In genomic region chr19:30174357-30174645, GRCh38 we compare ENCODE assay signal across 20 cellular contexts.
DNase-seq lines count a peak whose midpoint lies in the region; ATAC-seq and TF ChIP-seq lines count a peak whose summit lies in the region.
"Had no signal": no experiment of that assay in that cellular context is flagged by ENCODE, and none has a peak within 500 bp of the region (broad histone marks: within the 10 kb centered on the region; RNA-seq: fewer than 3 reads in every experiment).

No MANE protein-coding gene starts in this region.

- H3K27ac ChIP-seq in esophagus muscularis mucosa (replicated peaks in 1 of 4) = no peak overlapping the region
- H3K27ac ChIP-seq: 22Rv1, BLaER1, C4-2B, GM23248 had no signal

- no peaks in the 10 kb centered on the region for H3K36me3 Mint-ChIP-seq in activated CD4-positive, alpha-beta T cell treated with anti-CD3 and anti-CD28 coated beads for 36 hours (ENCODE audit: low read depth)
- H3K36me3 Mint-ChIP-seq: CD4-positive, CD25-positive, alpha-beta regulatory T cell; CD8-positive, alpha-beta T cell had no signal

- intact Hi-C loops in esophagus muscularis mucosa (cut with DNase I) = no loop called here
- intact Hi-C loops in mucosa of descending colon (cut with DNase I, micrococcal nuclease) = no loop called here
- intact Hi-C loops in posterior vena cava (cut with DNase I) = no loop called here
- intact Hi-C loops in activated CD4-positive, alpha-beta T cell treated with anti-CD3 and anti-CD28 coated beads for 36 hours (cut with DNase I, micrococcal nuclease) = no loop called here

- DNase-seq in NCI-H2171 treated with DMSO at 0.1 percent for 48 hours (lab: John Stamatoyannopoulos, UW) = peak; percentile 28
- DNase-seq in NCI-H2171 (lab: John Stamatoyannopoulos, UW) = no peak
- peak; percentile 91 for DNase-seq in esophagus muscularis mucosa (ENCODE audit: extremely low spot score)
- peak in 1 of 3 donors; percentile 11 for DNase-seq in mucosa of descending colon
- no peak for DNase-seq in posterior vena cava (ENCODE audit: low spot score)
- DNase-seq in activated CD4-positive, alpha-beta T cell treated with anti-CD3 and anti-CD28 coated beads for 36 hours = no peak
- DNase-seq: Caco-2; CD4-positive, CD25-positive, alpha-beta regulatory T cell; CD8-positive, alpha-beta T cell; DMS153; DMS79; EL; GF-D8; GM23248; H7; HCEC 1CT had no signal

- H3K4me3 Mint-ChIP-seq in activated CD4-positive, alpha-beta T cell treated with anti-CD3 and anti-CD28 coated beads for 36 hours = no peak overlapping the region
- H3K4me3 Mint-ChIP-seq: B cell; CD8-positive, alpha-beta T cell had no signal

- H3K27me3 ChIP-seq in esophagus muscularis mucosa = peaks cover 0 to 27% (median 0%) of the 10 kb centered on the region in 4 donors
- H3K27me3 ChIP-seq: BLaER1 had no signal

- ATAC-seq in mucosa of descending colon = peak; percentile 31
- ATAC-seq in activated CD4-positive, alpha-beta T cell treated with anti-CD3 and anti-CD28 coated beads for 36 hours = no peak
- ATAC-seq: CD8-positive, alpha-beta T cell had no signal

- 70% methylated on average over 4 of the region's 4 CpGs for WGBS in esophagus muscularis mucosa

- POLR2A ChIA-PET in activated CD4-positive, alpha-beta T cell treated with anti-CD3 and anti-CD28 coated beads for 36 hours (lab: Charles Lee) = no interaction called here

- CTCF ChIA-PET in activated CD4-positive, alpha-beta T cell treated with anti-CD3 and anti-CD28 coated beads for 36 hours (lab: Charles Lee) = no interaction called here

- no peak for TF ChIP-seq EP300 in esophagus muscularis mucosa (IDR thresholded peaks at IDR 0.05)

- H3K4me1 ChIP-seq in esophagus muscularis mucosa (no peaks in the 10 kb centered on the region), mucosa of descending colon (ENCODE audit: low read depth) (peaks cover 7% of the 10 kb centered on the region)
- H3K4me1 ChIP-seq: BLaER1, Caco-2 had no signal

- H3K9me3 Mint-ChIP-seq in activated CD4-positive, alpha-beta T cell treated with anti-CD3 and anti-CD28 coated beads for 36 hours (ENCODE audit: low read depth) = peaks cover 5% of the 10 kb centered on the region
- H3K9me3 Mint-ChIP-seq: CD8-positive, alpha-beta T cell had no signal

- H3K27ac Mint-ChIP-seq in activated CD4-positive, alpha-beta T cell treated with anti-CD3 and anti-CD28 coated beads for 36 hours = no peak overlapping the region
- H3K27ac Mint-ChIP-seq: B cell; CD4-positive, CD25-positive, alpha-beta regulatory T cell; CD8-positive, alpha-beta T cell had no signal

- H3K36me3 ChIP-seq in esophagus muscularis mucosa (no peaks in the 10 kb centered on the region), mucosa of descending colon (ENCODE audit: low read depth) (no peaks in the 10 kb centered on the region)
- H3K36me3 ChIP-seq: BLaER1 had no signal

- H3K27me3 Mint-ChIP-seq in activated CD4-positive, alpha-beta T cell treated with anti-CD3 and anti-CD28 coated beads for 36 hours = peaks cover 5% of the 10 kb centered on the region
- H3K27me3 Mint-ChIP-seq: B cell; CD4-positive, CD25-positive, alpha-beta regulatory T cell had no signal

- TF ChIP-seq POLR2A in esophagus muscularis mucosa (IDR thresholded peaks at IDR 0.05; ENCODE audit: low read depth) = no peak

- H3K9me3 ChIP-seq in esophagus muscularis mucosa (peaks cover 0 to under 1% (median 0%) of the 10 kb centered on the region in 4 donors), mucosa of descending colon (no peaks in the 10 kb centered on the region)
- H3K9me3 ChIP-seq: BLaER1, Caco-2 had no signal

- H3K4me1 Mint-ChIP-seq in activated CD4-positive, alpha-beta T cell treated with anti-CD3 and anti-CD28 coated beads for 36 hours = no peaks in the 10 kb centered on the region
- H3K4me1 Mint-ChIP-seq: B cell; CD4-positive, CD25-positive, alpha-beta regulatory T cell had no signal

- H3K4me3 ChIP-seq in esophagus muscularis mucosa = no peak overlapping the region
- H3K4me3 ChIP-seq in mucosa of descending colon = no peak overlapping the region
- H3K4me3 ChIP-seq: BLaER1, GM23248 had no signal

- TF ChIP-seq CTCF in esophagus muscularis mucosa (IDR thresholded peaks at IDR 0.05) (no peak), mucosa of descending colon (IDR thresholded peaks at IDR 0.05) (no peak)

Comparison
In these comparisons a context has a peak if more than half of its experiments do, and no peak if none do; other contexts are left out.
1. DNase-seq: peak in NCI-H2171 treated with DMSO at 0.1 percent for 48 hours (single experiment) and esophagus muscularis mucosa (single experiment); none in NCI-H2171 (single experiment), posterior vena cava (single experiment) and activated CD4-positive, alpha-beta T cell treated with anti-CD3 and anti-CD28 coated beads for 36 hours (single experiment).